14 cellular contexts compared by ENCODE assay signal in genomic region chr3:66693461-66693912, GRCh38.
DNase-seq lines count a peak whose midpoint lies in the region; ATAC-seq and TF ChIP-seq lines count a peak whose summit lies in the region.
"Had no signal": no experiment of that assay in that cellular context is flagged by ENCODE, and none has a peak within 500 bp of the region (broad histone marks: within the 10 kb centered on the region; RNA-seq: fewer than 3 reads in every experiment).

No MANE protein-coding gene starts in this region.

- TF ChIP-seq CTCF in GM23338 (conservative IDR thresholded peaks at IDR 0.05; ENCODE audit: low read depth in 2 of 2), result no peak
- no peak for TF ChIP-seq CTCF in psoas muscle (IDR thresholded peaks at IDR 0.05)

- no peaks in the 10 kb centered on the region for H3K27me3 Mint-ChIP-seq in GM23338 (ENCODE audit: insufficient read depth, low read depth, poor library complexity)

- no peak overlapping the region for H3K4me3 ChIP-seq in GM23338
- peak overlapping the region; percentile 50 for H3K4me3 ChIP-seq in psoas muscle
- H3K4me3 ChIP-seq: GM12878 had no signal

- no peaks in the 10 kb centered on the region for H3K27me3 ChIP-seq in GM23338 (ENCODE audit: insufficient read depth)
- H3K27me3 ChIP-seq in psoas muscle (ENCODE audit: insufficient read depth in 3 of 3, low read length in 2 of 3), result no peaks in the 10 kb centered on the region

- no peaks in the 10 kb centered on the region for H3K36me3 Mint-ChIP-seq in GM23338 (ENCODE audit: low read depth)
- H3K36me3 Mint-ChIP-seq: naive thymus-derived CD8-positive, alpha-beta T cell had no signal

- H4K20me1 ChIP-seq in GM23338 (replicated peaks; ENCODE audit: insufficient read depth), result no peaks in the 10 kb centered on the region

- H3K4me2 ChIP-seq in GM23338, result no peak overlapping the region

- intact Hi-C loops in psoas muscle (cut with DNase I), result loop anchor here in 1 of 2 donors (5.0 to 10.0 kb wide), 2 partner anchors 121 to 191 kb away; partner anchors contain the start of gene LRIG1

- DNase-seq in GM23338 (ENCODE audit: low spot score) (no peak), anterior cingulate cortex (lab: John Stamatoyannopoulos, UW) (peak in 34 of 58 donors; percentile 0 to 63 (median 15)), globus pallidus (ENCODE audit: low spot score) (peak; percentile 63), psoas muscle (peak; percentile 34 to 68)
- DNase-seq: activated gamma-delta T cell treated with Interleukin-2 at 50 U/mL for 16 hours; CD8-positive, alpha-beta memory T cell; MM.1S; naive thymus-derived CD8-positive, alpha-beta T cell had no signal

- H3K9me3 Mint-ChIP-seq in GM23338, result no peaks in the 10 kb centered on the region
- H3K9me3 Mint-ChIP-seq: CD8-positive, alpha-beta memory T cell; naive thymus-derived CD8-positive, alpha-beta T cell had no signal

- peak overlapping the region; percentile 98 for H2AFZ ChIP-seq in GM23338

- H3K9me3 ChIP-seq in psoas muscle, result no peaks in the 10 kb centered on the region

- ATAC-seq in GM23338, result no peak
- ATAC-seq in psoas muscle, result peak; percentile 93 to 98 (median 96)
- ATAC-seq in HG02678 (IDR thresholded peaks at IDR 0.05; ENCODE audit: unreplicated experiment), result no peak
- no peak for ATAC-seq in GM19467 (IDR thresholded peaks at IDR 0.05; ENCODE audit: unreplicated experiment)
- no peak for ATAC-seq in GM18517 (IDR thresholded peaks at IDR 0.05; ENCODE audit: unreplicated experiment)
- ATAC-seq in GM18520 (IDR thresholded peaks at IDR 0.05; ENCODE audit: unreplicated experiment), result no peak
- ATAC-seq: esophagus mucosa; GM12878; naive thymus-derived CD8-positive, alpha-beta T cell had no signal

- H3K4me1 Mint-ChIP-seq in GM23338, result peaks cover 7% of the 10 kb centered on the region; the same call in 2 of the 3 replicates
- H3K4me1 Mint-ChIP-seq: CD8-positive, alpha-beta memory T cell; naive thymus-derived CD8-positive, alpha-beta T cell had no signal

- H3K27ac ChIP-seq in GM23338 (ENCODE audit: low read depth), result no peak overlapping the region
- peak overlapping the region; percentile 83 for H3K27ac ChIP-seq in psoas muscle

- H3K4me1 ChIP-seq in GM23338 (ENCODE audit: insufficient read depth) (peaks cover 3% of the 10 kb centered on the region; the same call in 1 of the 2 replicates), psoas muscle (peaks cover 18% of the 10 kb centered on the region)

- no peak overlapping the region for H3K4me3 Mint-ChIP-seq in GM23338
- H3K4me3 Mint-ChIP-seq: CD8-positive, alpha-beta memory T cell; naive thymus-derived CD8-positive, alpha-beta T cell had no signal

- H3K79me2 ChIP-seq in GM23338 (replicated peaks; ENCODE audit: insufficient read depth), result no peaks in the 10 kb centered on the region

- WGBS in psoas muscle, 3 donors, result 14 to 21% (median 18%) methylated on average over 8 of the region's 8 CpGs

- H3F3A ChIP-seq in GM23338 (replicated peaks; ENCODE audit: low read depth), result no peaks in the 10 kb centered on the region

- H3K27ac Mint-ChIP-seq in GM23338, result no peak overlapping the region
- H3K27ac Mint-ChIP-seq: CD8-positive, alpha-beta memory T cell; naive thymus-derived CD8-positive, alpha-beta T cell had no signal

- H3K36me3 ChIP-seq in GM23338 (ENCODE audit: insufficient read depth) (no peaks in the 10 kb centered on the region), psoas muscle (ENCODE audit: insufficient read depth in 1 of 2, low read depth in 1 of 2) (no peaks in the 10 kb centered on the region)

- H3K9me2 ChIP-seq in GM23338 (ENCODE audit: insufficient read depth), result 0 out of 2 replicates have a peak, but pooled peaks cover 5% of the 10 kb centered on the region

TF ChIP-seq in GM23338, 12 proteins besides CTCF, POLR2A, EP300 and RAD21:
- no peak for TF ChIP-seq STAT1 (IDR thresholded peaks at IDR 0.05; ENCODE audit: unreplicated experiment)

Comparison
In these comparisons a context has a peak if more than half of its experiments do, and no peak if none do; other contexts are left out.
1. ATAC-seq: peak in psoas muscle (4 of 4); none in GM23338 (single experiment), HG02678 (single experiment), GM19467 (single experiment), GM18517 (single experiment) and GM18520 (single experiment).